In the genomic region with DNA sequence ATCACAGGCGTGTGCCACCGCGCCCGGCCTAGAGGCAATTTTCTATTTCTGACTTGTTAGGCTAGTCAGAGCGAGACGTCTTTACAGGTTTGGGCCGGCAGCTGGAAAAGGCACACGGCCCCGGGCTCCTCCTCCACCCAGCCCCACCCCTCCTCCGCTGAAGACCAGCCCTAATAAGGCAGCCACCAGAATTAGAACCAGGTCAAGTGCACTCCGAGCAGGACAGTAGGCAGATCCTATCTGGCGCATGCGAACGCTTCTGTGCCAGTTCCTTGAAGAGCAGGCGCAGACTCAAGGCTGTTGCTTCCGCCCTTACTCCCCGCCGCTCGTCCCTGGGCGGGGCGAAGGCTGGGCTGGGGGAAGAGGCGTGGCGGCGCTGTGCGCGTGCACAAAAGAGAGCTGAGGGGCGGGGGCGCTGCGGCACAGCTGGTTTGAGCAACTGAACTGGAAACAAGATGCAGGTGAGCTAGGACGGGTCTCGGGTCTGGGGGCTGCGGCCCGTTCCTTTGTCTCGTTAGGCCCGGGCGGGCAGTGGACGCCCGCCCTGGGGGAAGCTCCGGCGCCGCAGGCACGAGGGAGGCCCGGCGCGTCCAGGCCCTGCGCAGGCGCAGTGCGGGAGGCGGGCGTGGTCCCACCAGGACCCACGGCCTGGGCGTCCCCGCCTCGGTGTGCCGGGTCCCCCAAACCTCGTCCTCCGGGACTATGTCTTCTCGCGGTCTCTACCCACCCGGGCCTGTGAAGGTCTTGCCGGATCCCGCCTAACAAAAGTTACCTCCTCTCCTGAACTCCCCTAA, we compare ENCODE assay signal across 8 cellular contexts. TPM values are rescaled to one million over a fixed set of nuclear protein-coding genes. Genes with fewer than 3 reads are reported as not detected.
DNase-seq lines count a peak whose midpoint lies in the region; ATAC-seq, FAIRE-seq and TF ChIP-seq lines count a peak whose summit lies in the region.

TSS of gene PDCL3 (plus strand) at position 381 of the 794 bp plus-strand sequence. CDS start at position 456, 75 bp downstream.

- H3K9me2 ChIP-seq in OCI-LY1 (ENCODE audit: low read depth, low read length): no peaks in the 10 kb centered on the region

- H3K4me2 ChIP-seq in OCI-LY1 (ENCODE audit: low read length): peak within 1 kb of the TSS; percentile 79

- H3K79me2 ChIP-seq in OCI-LY1 (ENCODE audit: insufficient read depth, low read length): no peaks in the 10 kb centered on the region

- H3K27ac ChIP-seq in HUES64 (ENCODE audit: low read depth, low read length) (peak within 1 kb of the TSS; percentile 99), OCI-LY1 (ENCODE audit: low read depth, low read length, poor library complexity, severe bottlenecking) (peak within 1 kb of the TSS; percentile 86), mesodermal cell (ENCODE audit: low read depth, low read length, severe bottlenecking) (peak within 1 kb of the TSS; percentile 92)

- no peaks in the 10 kb centered on the region for H3K27me3 ChIP-seq in HUES64 (ENCODE audit: insufficient read depth, low read length)
- no peaks in the 10 kb centered on the region for H3K27me3 ChIP-seq in OCI-LY1 (ENCODE audit: insufficient read depth, low read length)

- H3K4me1 ChIP-seq in HUES64 (ENCODE audit: insufficient read depth, low read length): peaks cover 9% of the 10 kb centered on the region
- peaks cover 13% of the 10 kb centered on the region for H3K4me1 ChIP-seq in OCI-LY1 (ENCODE audit: insufficient read depth, low read length, severe bottlenecking)
- H3K4me1 ChIP-seq in mesodermal cell (ENCODE audit: control insufficient read depth, insufficient read depth, low read length, poor library complexity, severe bottlenecking): no peaks in the 10 kb centered on the region

- FAIRE-seq in endometrium (lab: Jason Lieb, UNC): peak; percentile 93

- WGBS in HUES64: under 1% methylated on average over 62 of the region's 62 CpGs
- WGBS in mesodermal cell (ENCODE audit: insufficient coverage in 2 of 2), 2 experiments: 0 to 1% methylated on average over 42 to 61 of the region's 62 CpGs

- H3K36me3 ChIP-seq in HUES64 (ENCODE audit: insufficient read depth, low read length) (peaks cover 12% of the 10 kb centered on the region), OCI-LY1 (ENCODE audit: insufficient read depth, low read length) (peaks cover 14% of the 10 kb centered on the region), mesodermal cell (ENCODE audit: control insufficient read depth, insufficient read depth, low read length) (peaks cover 9% of the 10 kb centered on the region)

- no peaks in the 10 kb centered on the region for H3F3A ChIP-seq in OCI-LY1 (ENCODE audit: insufficient read depth, low read length)

- peak; percentile 99 for DNase-seq in DMS 273 (lab: John Stamatoyannopoulos, UW; ENCODE audit: unreplicated experiment)
- DNase-seq in activated CD8-positive, alpha-beta memory T cell treated with anti-CD3 and anti-CD28 coated beads, Interleukin-2, amount 50 U/mL, for 4 hours: peak; percentile 93
- DNase-seq in stimulated activated CD8-positive, alpha-beta memory T cell treated with anti-CD3 and anti-CD28 coated beads, Interleukin-15, amount 100 ng/mL, for 4 hours (ENCODE audit: low read depth in 2 of 2): peak; percentile 85 to 87

- ATAC-seq in GM21447 (IDR thresholded peaks at IDR 0.05; ENCODE audit: unreplicated experiment): peak; percentile 92

- H3K9me3 ChIP-seq in HUES64 (ENCODE audit: insufficient read depth, low read depth, low read length) (no peaks in the 10 kb centered on the region), OCI-LY1 (ENCODE audit: low read length) (no peaks in the 10 kb centered on the region), mesodermal cell (ENCODE audit: control insufficient read depth, low read length) (no peaks in the 10 kb centered on the region)

- H3K9ac ChIP-seq in HUES64 (ENCODE audit: low read depth, low read length) (peak within 1 kb of the TSS; percentile 94), OCI-LY1 (ENCODE audit: low read length) (peak within 1 kb of the TSS; percentile 88)

- TF ChIP-seq CTCF in OCI-LY1 (IDR thresholded peaks at IDR 0.05; ENCODE audit: low read length): no peak; the same call in 1 of the 2 replicates

- peak within 1 kb of the TSS; percentile 97 for H3K4me3 ChIP-seq in HUES64 (ENCODE audit: low read length)
- H3K4me3 ChIP-seq in OCI-LY1 (ENCODE audit: low read depth, low read length, poor library complexity, severe bottlenecking): peak within 1 kb of the TSS; percentile 79
- peak within 1 kb of the TSS; percentile 82 for H3K4me3 ChIP-seq in mesodermal cell (ENCODE audit: extremely low read depth, insufficient read depth, low read length, poor library complexity, severe bottlenecking)

- H2AFZ ChIP-seq in OCI-LY1 (ENCODE audit: low read length): peak within 1 kb of the TSS; percentile 88

- no peaks in the 10 kb centered on the region for H4K20me1 ChIP-seq in OCI-LY1 (ENCODE audit: insufficient read depth, low read length)

RNA-seq across cellular contexts. Expression of gene PDCL3, which starts in this region (rescaled TPM):
- 39.8 TPM for polyA plus RNA-seq in HUES64 (2013, experiment 1 of 2)
- 36.8 TPM for polyA plus RNA-seq in HUES64 (2013, experiment 2 of 2)
- polyA plus RNA-seq in mesodermal cell (2013, experiment 1 of 2): 18.7 TPM
- polyA plus RNA-seq in mesodermal cell (2013, experiment 2 of 2): 19.9 TPM

Comparison
In these comparisons a context has a peak if more than half of its experiments do, and no peak if none do; other contexts are left out.
1. Peak in every context shown above with its lines: DNase-seq, ATAC-seq, H3K4me3 ChIP-seq and H3K27ac ChIP-seq.